ENCODE assay signal across 8 cellular contexts in the genomic region with DNA sequence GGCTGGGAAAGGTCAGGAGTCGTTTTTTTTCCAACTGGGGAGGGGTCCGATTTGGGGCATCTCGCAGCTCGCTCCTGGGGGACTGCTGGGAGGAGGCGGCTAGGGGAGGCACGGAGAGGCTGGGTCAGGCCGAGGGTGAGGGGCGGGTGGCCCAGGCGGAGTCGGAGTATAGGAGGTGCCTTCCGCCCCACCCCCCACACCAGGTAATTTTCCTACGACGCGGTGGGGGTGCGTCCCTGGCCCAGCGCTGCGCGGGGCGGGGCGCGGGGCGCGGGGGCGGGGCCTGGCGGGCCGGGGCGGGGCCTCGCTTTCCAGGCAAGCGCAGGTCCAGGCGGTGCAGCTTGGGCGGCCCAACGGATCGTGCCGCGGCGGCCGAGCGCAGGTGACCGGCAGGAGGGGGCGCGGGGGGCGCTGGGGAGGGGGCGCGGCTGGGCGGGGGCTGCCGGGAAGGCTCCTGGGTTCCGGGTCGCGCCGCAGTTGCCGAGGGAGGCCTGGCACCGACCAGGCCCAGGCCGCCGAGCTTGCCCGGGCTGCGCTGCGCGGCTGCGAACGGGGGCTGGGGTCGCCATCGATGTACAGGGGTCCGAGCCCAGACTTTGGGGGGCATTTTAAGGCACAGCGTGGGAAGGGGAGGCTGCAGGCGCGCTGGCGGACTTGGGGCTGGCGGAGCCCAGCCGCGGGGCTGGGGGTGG. TPM values are rescaled to one million over a fixed set of nuclear protein-coding genes. Genes with fewer than 3 reads are reported as not detected.
A peak's percentile ranks its signal among the peaks of the same experiment; 100 is the strongest.
DNase-seq lines count a peak whose midpoint lies in the region; ATAC-seq and TF ChIP-seq lines count a peak whose summit lies in the region.

A gene with protein sequence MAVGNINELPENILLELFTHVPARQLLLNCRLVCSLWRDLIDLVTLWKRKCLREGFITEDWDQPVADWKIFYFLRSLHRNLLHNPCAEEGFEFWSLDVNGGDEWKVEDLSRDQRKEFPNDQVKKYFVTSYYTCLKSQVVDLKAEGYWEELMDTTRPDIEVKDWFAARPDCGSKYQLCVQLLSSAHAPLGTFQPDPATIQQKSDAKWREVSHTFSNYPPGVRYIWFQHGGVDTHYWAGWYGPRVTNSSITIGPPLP (plus strand): TSS at position 307 of the 692 bp plus-strand sequence. CDS start 959 bp downstream, outside the sequence.

- no peaks in the 10 kb centered on the region for H3K36me3 ChIP-seq in SJSA1
- H3K36me3 ChIP-seq in heart left ventricle, result peaks cover 0 to 30% (median 10%) of the 10 kb centered on the region in 9 donors
- no peaks in the 10 kb centered on the region for H3K36me3 ChIP-seq in prostate gland
- H3K36me3 ChIP-seq in aorta (ENCODE audit: control insufficient read depth in 1 of 2, insufficient read depth in 2 of 2, low read length in 1 of 2), result no peaks in the 10 kb centered on the region

- no peak within 1 kb of the TSS for H3K27ac Mint-ChIP-seq in activated naive CD8-positive, alpha-beta T cell

- H3K27me3 Mint-ChIP-seq in activated naive CD8-positive, alpha-beta T cell, result no peaks in the 10 kb centered on the region

- H3K9me3 Mint-ChIP-seq in activated naive CD8-positive, alpha-beta T cell (ENCODE audit: low read depth), result no peaks in the 10 kb centered on the region

- H3K4me3 ChIP-seq in GM08714 (ENCODE audit: low read length) (peak within 1 kb of the TSS; percentile 71), SJSA1 (peak within 1 kb of the TSS; percentile 24), heart left ventricle (peak within 1 kb of the TSS; percentile 37 to 89 (median 67)), prostate gland (peak within 1 kb of the TSS; percentile 81 to 85), aorta (ENCODE audit: low read length in 2 of 2) (peak within 1 kb of the TSS; percentile 5 to 58)

- DNase-seq in SJSA1 (ENCODE audit: low read depth in 1 of 2, low spot score in 2 of 2) (no peak), heart left ventricle (peak in 3 of 5 donors; percentile 50 to 72 (median 50)), prostate gland (ENCODE audit: low spot score) (peak; percentile 52), aorta (peak; percentile 62 to 79), GDM1 (lab: John Stamatoyannopoulos, UW) (no peak)

- WGBS in heart left ventricle, 4 donors, result 1 to 4% (median 2%) methylated on average over 21 to 70 of the region's 70 CpGs
- 8% methylated on average over 12 of the region's 70 CpGs for WGBS in prostate gland
- WGBS in aorta, 2 donors, result 0 to 1% methylated on average over 13 to 70 of the region's 70 CpGs

- peaks cover under 1% of the 10 kb centered on the region for H3K36me3 Mint-ChIP-seq in activated naive CD8-positive, alpha-beta T cell

- TF ChIP-seq POLR2A in heart left ventricle (IDR thresholded peaks at IDR 0.05), result no peak
- TF ChIP-seq POLR2A in prostate gland (IDR thresholded peaks at IDR 0.05), result peak; percentile 4

- intact Hi-C loops in heart left ventricle (cut with DNase I), result loop anchor here in 4 of 10 donors (2.0 to 5.0 kb wide), 2 partner anchors 63 to 64 kb away; no protein-coding TSS in a partner anchor
- intact Hi-C loops in prostate gland (cut with DNase I), result loop anchor here (5.0 kb wide), 2 partner anchors 68 to 148 kb away; no protein-coding TSS in a partner anchor
- intact Hi-C loops in aorta (cut with DNase I), result loop anchor here in 1 of 2 donors (5.0 kb wide), 1 partner anchor 68 kb away; no protein-coding TSS in a partner anchor

- H3K4me3 Mint-ChIP-seq in activated naive CD8-positive, alpha-beta T cell, result peak within 1 kb of the TSS; percentile 75

- ATAC-seq in HG02588 (IDR thresholded peaks at IDR 0.05; ENCODE audit: unreplicated experiment) (peak; percentile 46), heart left ventricle (peak; percentile 40 to 83 (median 62)), aorta (ENCODE audit: low FRiP score) (peak; percentile 51)

- H3K4me1 ChIP-seq in SJSA1 (replicated peaks) (peaks cover 8% of the 10 kb centered on the region), heart left ventricle (peaks cover 2 to 30% (median 15%) of the 10 kb centered on the region in 12 donors), prostate gland (replicated peaks) (peaks cover 7% of the 10 kb centered on the region), aorta (ENCODE audit: control insufficient read depth in 1 of 2, insufficient read depth in 2 of 2, low read length in 2 of 2) (no peaks in the 10 kb centered on the region)

- TF ChIP-seq CTCF in heart left ventricle (IDR thresholded peaks at IDR 0.05), result no peak
- TF ChIP-seq CTCF in prostate gland (IDR thresholded peaks at IDR 0.05), result no peak

- peaks cover 19% of the 10 kb centered on the region for H3K4me1 Mint-ChIP-seq in activated naive CD8-positive, alpha-beta T cell (ENCODE audit: low read depth)

- peaks cover 25% of the 10 kb centered on the region for H3K27me3 ChIP-seq in SJSA1 (replicated peaks)
- H3K27me3 ChIP-seq in heart left ventricle, result peaks cover 0 to 25% (median 8%) of the 10 kb centered on the region in 9 donors
- H3K27me3 ChIP-seq in prostate gland (replicated peaks; ENCODE audit: insufficient read depth), result no peaks in the 10 kb centered on the region
- no peaks in the 10 kb centered on the region for H3K27me3 ChIP-seq in aorta (ENCODE audit: control insufficient read depth in 1 of 2, insufficient read depth in 2 of 2, low read length in 1 of 2)

- H3K27ac ChIP-seq in SJSA1, result no peak within 1 kb of the TSS
- H3K27ac ChIP-seq in heart left ventricle, result peak within 1 kb of the TSS in 4 of 12 donors; percentile 43 to 58 (median 52)
- peak within 1 kb of the TSS; percentile 78 to 80 for H3K27ac ChIP-seq in prostate gland
- no peak within 1 kb of the TSS for H3K27ac ChIP-seq in aorta (ENCODE audit: low read depth in 1 of 2, low read length in 2 of 2)

- no peaks in the 10 kb centered on the region for H3K9me3 ChIP-seq in SJSA1 (replicated peaks)
- H3K9me3 ChIP-seq in heart left ventricle, result no peaks in the 10 kb centered on the region
- H3K9me3 ChIP-seq in prostate gland, result no peaks in the 10 kb centered on the region
- no peaks in the 10 kb centered on the region for H3K9me3 ChIP-seq in aorta (ENCODE audit: control insufficient read depth, low read length)

RNA-seq across cellular contexts. Expression of the gene that starts here (rescaled TPM):
- 3.2 and 7.8 TPM in 2 replicates for total RNA-seq in SJSA1 (2014; rRNA removed; shearing (Covaris generic))
- total RNA-seq in heart left ventricle (10 to 100 TPM in 8 of 9 donors, 1 to 10 TPM in 1; 9.8 to 19.1 (median 15.1) TPM), prostate gland (10 to 100 TPM; 29.5 to 51.2 TPM), aorta (10 to 100 TPM; 10.4 to 29.0 TPM)
- polyA plus RNA-seq in heart left ventricle (10 to 100 TPM; 16.6 to 18.1 TPM), aorta (10 to 100 TPM; 13.1 to 40.6 TPM)

Comparison
In these comparisons a context has a peak if more than half of its experiments do, and no peak if none do; other contexts are left out.
1. H3K4me3 ChIP-seq: peak in every context shown above with its lines; median percentile 83 in prostate gland; 71 in GM08714; 67 in heart left ventricle; 32 in aorta; 24 in SJSA1.
2. DNase-seq: peak in heart left ventricle (3 of 5), prostate gland (single experiment) and aorta (2 of 2); none in SJSA1 (0 of 2) and GDM1 (single experiment).
3. H3K27ac ChIP-seq: peak in prostate gland (2 of 2); none in SJSA1 (single experiment) and aorta (0 of 2).
4. Peak in every context shown above with its lines, with median percentiles within 50 percentile points of each other: ATAC-seq.